Comparison of ENCODE assay signal across 1 cellular context in genomic region chr4:173217727-173218126, GRCh38.
TF ChIP-seq lines count a peak whose summit lies in the region.

No MANE protein-coding gene starts in this region.

TF ChIP-seq in K562, 482 proteins besides CTCF, POLR2A, EP300 and RAD21:
- TF ChIP-seq ZNF384 (IDR thresholded peaks at IDR 0.05; ENCODE audit: low read depth, low read length) (no peak), CBX3 (IDR thresholded peaks at IDR 0.05; ENCODE audit: borderline replicate concordance in 1 of 2, low read length in 2 of 2) (0 out of 3 replicates have a peak, but pooled peaks of 1 of the 2 experiments have one; percentile 23), SAFB (IDR thresholded peaks at IDR 0.05; ENCODE audit: borderline replicate concordance, low read depth, low read length) (no peak), ZNF717 (CRISPR knock-in tag; IDR thresholded peaks at IDR 0.05) (no peak), NCOA2 (IDR thresholded peaks at IDR 0.05; ENCODE audit: partially characterized antibody in 2 of 2) (peak in 1 of 2 experiments; percentile 35), TCF3 (CRISPR knock-in tag; IDR thresholded peaks at IDR 0.05) (0 out of 2 replicates have a peak, but pooled peaks have one; percentile 30), POLR2B (IDR thresholded peaks at IDR 0.05; ENCODE audit: low read depth, partially characterized antibody) (no peak), JUNB (CRISPR knock-in tag; conservative IDR thresholded peaks at IDR 0.05) (no peak), TEAD4 (IDR thresholded peaks at IDR 0.05; ENCODE audit: low read length) (peak; percentile 44; the same call in 1 of the 2 replicates), TEAD4 (CRISPR knock-in tag; IDR thresholded peaks at IDR 0.05; ENCODE audit: borderline replicate concordance) (no peak), JUN (IDR thresholded peaks at IDR 0.05; ENCODE audit: borderline replicate concordance, low read depth, low read length) (0 out of 2 replicates have a peak, but pooled peaks have one; percentile 24), JUN (CRISPR knock-in tag; IDR thresholded peaks at IDR 0.05; ENCODE audit: borderline replicate concordance) (no peak), DACH1 (IDR thresholded peaks at IDR 0.05; ENCODE audit: partially characterized antibody) (peak; percentile 41), CC2D1A (IDR thresholded peaks at IDR 0.05) (no peak), PCBP2 (IDR thresholded peaks at IDR 0.05; ENCODE audit: low read depth, low read length, poor library complexity, severe bottlenecking) (no peak), ARID1B (IDR thresholded peaks at IDR 0.05) (peak; percentile 56; the same call in 1 of the 2 replicates), TOE1 (IDR thresholded peaks at IDR 0.05; ENCODE audit: borderline replicate concordance) (no peak), TOE1 (CRISPR knock-in tag; IDR thresholded peaks at IDR 0.05; ENCODE audit: borderline replicate concordance, low read depth) (no peak), ILK (tag; IDR thresholded peaks at IDR 0.05; ENCODE audit: borderline replicate concordance, low read depth) (no peak), ARID4B (CRISPR knock-in tag; IDR thresholded peaks at IDR 0.05) (no peak), DPF2 (IDR thresholded peaks at IDR 0.05) (peak; percentile 41), SMARCC2 (IDR thresholded peaks at IDR 0.05; ENCODE audit: low read depth) (peak; percentile 46; the same call in 1 of the 2 replicates), JUND (IDR thresholded peaks at IDR 0.05; ENCODE audit: borderline replicate concordance, low read depth, low read length) (peak; percentile 61), JUND (tag; IDR thresholded peaks at IDR 0.05; ENCODE audit: borderline replicate concordance, low read depth, low read length) (peak; percentile 23; the same call in 1 of the 3 replicates), ZNF77 (CRISPR knock-in tag; IDR thresholded peaks at IDR 0.05) (no peak), L3MBTL2 (IDR thresholded peaks at IDR 0.05) (no peak), ZNF318 (IDR thresholded peaks at IDR 0.05; ENCODE audit: borderline replicate concordance in 1 of 2, low read depth in 1 of 2) (no peak), ZNF764 (CRISPR knock-in tag; IDR thresholded peaks at IDR 0.05; ENCODE audit: low read depth) (no peak), EGR1 (conservative IDR thresholded peaks at IDR 0.05) (peak; percentile 44; the same call in 1 of the 2 replicates), CBFA2T3 (IDR thresholded peaks at IDR 0.05) (peak; percentile 69), CBFA2T2 (conservative IDR thresholded peaks at IDR 0.05) (peak; percentile 46; the same call in 1 of the 2 replicates), RAD51 (IDR thresholded peaks at IDR 0.05; ENCODE audit: borderline replicate concordance, low read depth) (no peak), ZFPM2 (CRISPR knock-in tag; IDR thresholded peaks at IDR 0.05) (no peak), PHTF2 (CRISPR knock-in tag; IDR thresholded peaks at IDR 0.05) (no peak)
- TF ChIP-seq, protein P1, sequence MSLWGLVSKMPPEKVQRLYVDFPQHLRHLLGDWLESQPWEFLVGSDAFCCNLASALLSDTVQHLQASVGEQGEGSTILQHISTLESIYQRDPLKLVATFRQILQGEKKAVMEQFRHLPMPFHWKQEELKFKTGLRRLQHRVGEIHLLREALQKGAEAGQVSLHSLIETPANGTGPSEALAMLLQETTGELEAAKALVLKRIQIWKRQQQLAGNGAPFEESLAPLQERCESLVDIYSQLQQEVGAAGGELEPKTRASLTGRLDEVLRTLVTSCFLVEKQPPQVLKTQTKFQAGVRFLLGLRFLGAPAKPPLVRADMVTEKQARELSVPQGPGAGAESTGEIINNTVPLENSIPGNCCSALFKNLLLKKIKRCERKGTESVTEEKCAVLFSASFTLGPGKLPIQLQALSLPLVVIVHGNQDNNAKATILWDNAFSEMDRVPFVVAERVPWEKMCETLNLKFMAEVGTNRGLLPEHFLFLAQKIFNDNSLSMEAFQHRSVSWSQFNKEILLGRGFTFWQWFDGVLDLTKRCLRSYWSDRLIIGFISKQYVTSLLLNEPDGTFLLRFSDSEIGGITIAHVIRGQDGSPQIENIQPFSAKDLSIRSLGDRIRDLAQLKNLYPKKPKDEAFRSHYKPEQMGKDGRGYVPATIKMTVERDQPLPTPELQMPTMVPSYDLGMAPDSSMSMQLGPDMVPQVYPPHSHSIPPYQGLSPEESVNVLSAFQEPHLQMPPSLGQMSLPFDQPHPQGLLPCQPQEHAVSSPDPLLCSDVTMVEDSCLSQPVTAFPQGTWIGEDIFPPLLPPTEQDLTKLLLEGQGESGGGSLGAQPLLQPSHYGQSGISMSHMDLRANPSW (CRISPR knock-in tag; IDR thresholded peaks at IDR 0.05), result no peak
- TF ChIP-seq, protein P2, sequence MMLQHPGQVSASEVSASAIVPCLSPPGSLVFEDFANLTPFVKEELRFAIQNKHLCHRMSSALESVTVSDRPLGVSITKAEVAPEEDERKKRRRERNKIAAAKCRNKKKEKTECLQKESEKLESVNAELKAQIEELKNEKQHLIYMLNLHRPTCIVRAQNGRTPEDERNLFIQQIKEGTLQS (IDR thresholded peaks at IDR 0.05), result peak; percentile 39; the same call in 1 of the 2 replicates
- TF ChIP-seq, protein P2 (CRISPR knock-in tag; conservative IDR thresholded peaks at IDR 0.05), result no peak
- TF ChIP-seq, protein P3, sequence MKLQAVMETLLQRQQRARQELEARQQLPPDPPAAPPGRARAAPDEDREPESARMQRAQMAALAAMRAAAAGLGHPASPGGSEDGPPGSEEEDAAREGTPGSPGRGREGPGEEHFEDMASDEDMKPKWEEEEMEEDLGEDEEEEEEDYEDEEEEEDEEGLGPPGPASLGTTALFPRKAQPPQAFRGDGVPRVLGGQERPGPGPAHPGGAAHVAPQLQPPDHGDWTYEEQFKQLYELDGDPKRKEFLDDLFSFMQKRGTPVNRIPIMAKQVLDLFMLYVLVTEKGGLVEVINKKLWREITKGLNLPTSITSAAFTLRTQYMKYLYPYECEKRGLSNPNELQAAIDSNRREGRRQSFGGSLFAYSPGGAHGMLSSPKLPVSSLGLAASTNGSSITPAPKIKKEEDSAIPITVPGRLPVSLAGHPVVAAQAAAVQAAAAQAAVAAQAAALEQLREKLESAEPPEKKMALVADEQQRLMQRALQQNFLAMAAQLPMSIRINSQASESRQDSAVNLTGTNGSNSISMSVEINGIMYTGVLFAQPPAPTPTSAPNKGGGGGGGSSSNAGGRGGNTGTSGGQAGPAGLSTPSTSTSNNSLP (IDR thresholded peaks at IDR 0.05; ENCODE audit: borderline replicate concordance, low read depth, low read length), result peak; percentile 89; the same call in 1 of the 2 replicates
- TF ChIP-seq, protein P4, sequence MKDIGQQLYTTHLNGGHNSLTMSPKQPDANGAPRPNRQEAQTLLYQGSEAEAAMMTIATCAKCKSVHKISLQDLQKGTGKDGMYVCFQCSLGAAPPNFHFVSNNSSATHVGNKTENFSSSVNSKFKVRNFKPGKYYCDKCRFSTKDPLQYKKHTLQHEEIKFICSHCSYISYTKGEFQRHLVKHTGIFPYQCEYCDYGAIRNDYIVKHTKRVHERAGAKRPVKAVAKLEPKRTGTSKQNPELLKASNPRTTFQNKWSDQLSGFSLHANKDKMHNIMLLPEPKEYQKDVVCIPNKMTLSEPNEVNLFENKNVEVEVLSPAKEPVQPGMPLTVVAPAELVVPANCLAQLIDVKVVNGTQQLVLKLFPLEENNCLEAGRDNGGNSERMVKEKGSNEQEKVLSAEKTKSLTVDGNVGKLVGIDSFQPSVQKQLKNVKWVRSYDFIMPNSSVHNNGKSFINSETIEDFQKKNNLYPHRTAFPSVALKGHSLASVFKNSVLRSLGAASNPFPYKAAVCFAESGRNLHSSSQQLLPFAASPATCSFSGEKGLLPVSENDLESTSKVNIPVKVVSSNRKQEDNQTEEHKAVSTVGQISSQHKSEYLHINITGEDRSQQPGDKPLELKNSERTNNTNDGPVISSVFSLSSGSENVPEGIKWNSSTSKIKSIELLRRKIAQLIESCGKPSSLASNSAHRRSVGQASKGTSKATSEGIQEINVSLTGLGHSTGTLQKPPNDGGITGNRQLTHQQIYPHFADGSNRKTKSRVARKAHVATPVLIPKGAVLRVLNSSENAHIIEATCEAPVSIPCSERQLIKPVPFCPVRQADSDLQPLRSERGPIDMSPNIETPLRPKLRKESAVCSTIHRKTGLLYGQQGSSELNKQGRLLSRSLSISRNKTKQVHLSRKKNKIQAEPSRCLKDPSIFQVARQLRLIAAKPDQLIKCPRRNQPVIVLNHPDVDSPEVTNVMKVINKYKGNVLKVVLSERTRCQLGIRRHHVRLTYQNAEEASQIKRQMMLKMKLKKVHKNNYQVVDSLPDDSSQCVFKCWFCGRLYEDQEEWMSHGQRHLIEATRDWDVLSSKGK (CRISPR knock-in tag; IDR thresholded peaks at IDR 0.05), result no peak
